Comparison of ENCODE assay signal across 2 cellular contexts in the genomic region with DNA sequence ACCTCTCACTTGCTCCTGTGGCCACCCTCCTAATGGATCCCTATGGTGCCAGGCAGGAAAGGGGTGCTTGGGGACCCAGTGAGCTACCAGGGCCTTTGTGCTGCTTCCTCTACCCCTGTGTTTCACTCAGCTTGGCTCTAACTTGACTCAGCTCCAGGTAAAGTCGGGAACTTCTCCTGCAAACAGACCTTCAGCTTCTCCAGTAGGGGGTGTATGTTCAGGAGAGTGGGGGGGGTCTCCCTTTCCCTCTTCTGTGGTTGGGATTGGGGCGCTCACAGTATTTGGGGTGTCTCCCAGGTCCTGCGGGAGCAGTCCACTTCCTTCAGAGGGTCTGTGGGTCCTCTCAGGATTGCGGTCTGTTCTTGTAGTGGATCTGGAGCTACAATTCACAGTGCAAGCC.
TF ChIP-seq lines count a peak whose summit lies in the region.

No MANE protein-coding gene starts in this region.

TF ChIP-seq in GM23338, 12 proteins besides CTCF, POLR2A, EP300 and RAD21 (continues in another document):
- TF ChIP-seq ZNF331 (CRISPR knock-in tag; IDR thresholded peaks at IDR 0.05; ENCODE audit: low read depth): no peak
- no peak for TF ChIP-seq JUNB (IDR thresholded peaks at IDR 0.05; ENCODE audit: unreplicated experiment)
- TF ChIP-seq, protein P1, sequence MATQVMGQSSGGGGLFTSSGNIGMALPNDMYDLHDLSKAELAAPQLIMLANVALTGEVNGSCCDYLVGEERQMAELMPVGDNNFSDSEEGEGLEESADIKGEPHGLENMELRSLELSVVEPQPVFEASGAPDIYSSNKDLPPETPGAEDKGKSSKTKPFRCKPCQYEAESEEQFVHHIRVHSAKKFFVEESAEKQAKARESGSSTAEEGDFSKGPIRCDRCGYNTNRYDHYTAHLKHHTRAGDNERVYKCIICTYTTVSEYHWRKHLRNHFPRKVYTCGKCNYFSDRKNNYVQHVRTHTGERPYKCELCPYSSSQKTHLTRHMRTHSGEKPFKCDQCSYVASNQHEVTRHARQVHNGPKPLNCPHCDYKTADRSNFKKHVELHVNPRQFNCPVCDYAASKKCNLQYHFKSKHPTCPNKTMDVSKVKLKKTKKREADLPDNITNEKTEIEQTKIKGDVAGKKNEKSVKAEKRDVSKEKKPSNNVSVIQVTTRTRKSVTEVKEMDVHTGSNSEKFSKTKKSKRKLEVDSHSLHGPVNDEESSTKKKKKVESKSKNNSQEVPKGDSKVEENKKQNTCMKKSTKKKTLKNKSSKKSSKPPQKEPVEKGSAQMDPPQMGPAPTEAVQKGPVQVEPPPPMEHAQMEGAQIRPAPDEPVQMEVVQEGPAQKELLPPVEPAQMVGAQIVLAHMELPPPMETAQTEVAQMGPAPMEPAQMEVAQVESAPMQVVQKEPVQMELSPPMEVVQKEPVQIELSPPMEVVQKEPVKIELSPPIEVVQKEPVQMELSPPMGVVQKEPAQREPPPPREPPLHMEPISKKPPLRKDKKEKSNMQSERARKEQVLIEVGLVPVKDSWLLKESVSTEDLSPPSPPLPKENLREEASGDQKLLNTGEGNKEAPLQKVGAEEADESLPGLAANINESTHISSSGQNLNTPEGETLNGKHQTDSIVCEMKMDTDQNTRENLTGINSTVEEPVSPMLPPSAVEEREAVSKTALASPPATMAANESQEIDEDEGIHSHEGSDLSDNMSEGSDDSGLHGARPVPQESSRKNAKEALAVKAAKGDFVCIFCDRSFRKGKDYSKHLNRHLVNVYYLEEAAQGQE (IDR thresholded peaks at IDR 0.05; ENCODE audit: unreplicated experiment): no peak
- no peak for TF ChIP-seq STAT1 (IDR thresholded peaks at IDR 0.05; ENCODE audit: unreplicated experiment)
- TF ChIP-seq ZNF114 (CRISPR knock-in tag; IDR thresholded peaks at IDR 0.05): no peak
- no peak for TF ChIP-seq NANOG (IDR thresholded peaks at IDR 0.05; ENCODE audit: borderline replicate concordance)
- TF ChIP-seq, protein P2, sequence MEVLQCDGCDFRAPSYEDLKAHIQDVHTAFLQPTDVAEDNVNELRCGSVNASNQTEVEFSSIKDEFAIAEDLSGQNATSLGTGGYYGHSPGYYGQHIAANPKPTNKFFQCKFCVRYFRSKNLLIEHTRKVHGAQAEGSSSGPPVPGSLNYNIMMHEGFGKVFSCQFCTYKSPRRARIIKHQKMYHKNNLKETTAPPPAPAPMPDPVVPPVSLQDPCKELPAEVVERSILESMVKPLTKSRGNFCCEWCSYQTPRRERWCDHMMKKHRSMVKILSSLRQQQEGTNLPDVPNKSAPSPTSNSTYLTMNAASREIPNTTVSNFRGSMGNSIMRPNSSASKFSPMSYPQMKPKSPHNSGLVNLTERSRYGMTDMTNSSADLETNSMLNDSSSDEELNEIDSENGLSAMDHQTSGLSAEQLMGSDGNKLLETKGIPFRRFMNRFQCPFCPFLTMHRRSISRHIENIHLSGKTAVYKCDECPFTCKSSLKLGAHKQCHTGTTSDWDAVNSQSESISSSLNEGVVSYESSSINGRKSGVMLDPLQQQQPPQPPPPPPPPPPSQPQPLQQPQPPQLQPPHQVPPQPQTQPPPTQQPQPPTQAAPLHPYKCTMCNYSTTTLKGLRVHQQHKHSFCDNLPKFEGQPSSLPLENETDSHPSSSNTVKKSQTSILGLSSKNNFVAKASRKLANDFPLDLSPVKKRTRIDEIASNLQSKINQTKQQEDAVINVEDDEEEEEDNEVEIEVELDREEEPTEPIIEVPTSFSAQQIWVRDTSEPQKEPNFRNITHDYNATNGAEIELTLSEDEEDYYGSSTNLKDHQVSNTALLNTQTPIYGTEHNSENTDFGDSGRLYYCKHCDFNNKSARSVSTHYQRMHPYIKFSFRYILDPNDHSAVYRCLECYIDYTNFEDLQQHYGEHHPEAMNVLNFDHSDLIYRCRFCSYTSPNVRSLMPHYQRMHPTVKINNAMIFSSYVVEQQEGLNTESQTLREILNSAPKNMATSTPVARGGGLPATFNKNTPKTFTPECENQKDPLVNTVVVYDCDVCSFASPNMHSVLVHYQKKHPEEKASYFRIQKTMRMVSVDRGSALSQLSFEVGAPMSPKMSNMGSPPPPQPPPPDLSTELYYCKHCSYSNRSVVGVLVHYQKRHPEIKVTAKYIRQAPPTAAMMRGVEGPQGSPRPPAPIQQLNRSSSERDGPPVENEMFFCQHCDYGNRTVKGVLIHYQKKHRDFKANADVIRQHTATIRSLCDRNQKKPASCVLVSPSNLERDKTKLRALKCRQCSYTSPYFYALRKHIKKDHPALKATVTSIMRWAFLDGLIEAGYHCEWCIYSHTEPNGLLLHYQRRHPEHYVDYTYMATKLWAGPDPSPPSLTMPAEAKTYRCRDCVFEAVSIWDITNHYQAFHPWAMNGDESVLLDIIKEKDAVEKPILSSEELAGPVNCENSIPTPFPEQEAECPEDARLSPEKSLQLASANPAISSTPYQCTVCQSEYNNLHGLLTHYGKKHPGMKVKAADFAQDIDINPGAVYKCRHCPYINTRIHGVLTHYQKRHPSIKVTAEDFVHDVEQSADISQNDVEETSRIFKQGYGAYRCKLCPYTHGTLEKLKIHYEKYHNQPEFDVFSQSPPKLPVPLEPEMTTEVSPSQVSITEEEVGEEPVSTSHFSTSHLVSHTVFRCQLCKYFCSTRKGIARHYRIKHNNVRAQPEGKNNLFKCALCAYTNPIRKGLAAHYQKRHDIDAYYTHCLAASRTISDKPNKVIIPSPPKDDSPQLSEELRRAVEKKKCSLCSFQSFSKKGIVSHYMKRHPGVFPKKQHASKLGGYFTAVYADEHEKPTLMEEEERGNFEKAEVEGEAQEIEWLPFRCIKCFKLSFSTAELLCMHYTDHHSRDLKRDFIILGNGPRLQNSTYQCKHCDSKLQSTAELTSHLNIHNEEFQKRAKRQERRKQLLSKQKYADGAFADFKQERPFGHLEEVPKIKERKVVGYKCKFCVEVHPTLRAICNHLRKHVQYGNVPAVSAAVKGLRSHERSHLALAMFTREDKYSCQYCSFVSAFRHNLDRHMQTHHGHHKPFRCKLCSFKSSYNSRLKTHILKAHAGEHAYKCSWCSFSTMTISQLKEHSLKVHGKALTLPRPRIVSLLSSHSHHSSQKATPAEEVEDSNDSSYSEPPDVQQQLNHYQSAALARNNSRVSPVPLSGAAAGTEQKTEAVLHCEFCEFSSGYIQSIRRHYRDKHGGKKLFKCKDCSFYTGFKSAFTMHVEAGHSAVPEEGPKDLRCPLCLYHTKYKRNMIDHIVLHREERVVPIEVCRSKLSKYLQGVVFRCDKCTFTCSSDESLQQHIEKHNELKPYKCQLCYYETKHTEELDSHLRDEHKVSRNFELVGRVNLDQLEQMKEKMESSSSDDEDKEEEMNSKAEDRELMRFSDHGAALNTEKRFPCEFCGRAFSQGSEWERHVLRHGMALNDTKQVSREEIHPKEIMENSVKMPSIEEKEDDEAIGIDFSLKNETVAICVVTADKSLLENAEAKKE (CRISPR knock-in tag; IDR thresholded peaks at IDR 0.05): no peak
- TF ChIP-seq EZH2 (IDR thresholded peaks at IDR 0.05; ENCODE audit: low read depth, unreplicated experiment): no peak
- TF ChIP-seq CREB1 (CRISPR knock-in tag; IDR thresholded peaks at IDR 0.05; ENCODE audit: low read depth): no peak
- TF ChIP-seq POLR2AphosphoS5 (IDR thresholded peaks at IDR 0.05; ENCODE audit: low read depth): no peak
- TF ChIP-seq EZH2phosphoT487 (IDR thresholded peaks at IDR 0.05; ENCODE audit: unreplicated experiment): no peak

TF ChIP-seq in K562, 482 proteins besides CTCF, POLR2A, EP300 and RAD21:
- TF ChIP-seq, protein P3, sequence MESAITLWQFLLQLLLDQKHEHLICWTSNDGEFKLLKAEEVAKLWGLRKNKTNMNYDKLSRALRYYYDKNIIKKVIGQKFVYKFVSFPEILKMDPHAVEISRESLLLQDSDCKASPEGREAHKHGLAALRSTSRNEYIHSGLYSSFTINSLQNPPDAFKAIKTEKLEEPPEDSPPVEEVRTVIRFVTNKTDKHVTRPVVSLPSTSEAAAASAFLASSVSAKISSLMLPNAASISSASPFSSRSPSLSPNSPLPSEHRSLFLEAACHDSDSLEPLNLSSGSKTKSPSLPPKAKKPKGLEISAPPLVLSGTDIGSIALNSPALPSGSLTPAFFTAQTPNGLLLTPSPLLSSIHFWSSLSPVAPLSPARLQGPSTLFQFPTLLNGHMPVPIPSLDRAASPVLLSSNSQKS (CRISPR knock-in tag; IDR thresholded peaks at IDR 0.05): no peak
- TF ChIP-seq, protein P4, sequence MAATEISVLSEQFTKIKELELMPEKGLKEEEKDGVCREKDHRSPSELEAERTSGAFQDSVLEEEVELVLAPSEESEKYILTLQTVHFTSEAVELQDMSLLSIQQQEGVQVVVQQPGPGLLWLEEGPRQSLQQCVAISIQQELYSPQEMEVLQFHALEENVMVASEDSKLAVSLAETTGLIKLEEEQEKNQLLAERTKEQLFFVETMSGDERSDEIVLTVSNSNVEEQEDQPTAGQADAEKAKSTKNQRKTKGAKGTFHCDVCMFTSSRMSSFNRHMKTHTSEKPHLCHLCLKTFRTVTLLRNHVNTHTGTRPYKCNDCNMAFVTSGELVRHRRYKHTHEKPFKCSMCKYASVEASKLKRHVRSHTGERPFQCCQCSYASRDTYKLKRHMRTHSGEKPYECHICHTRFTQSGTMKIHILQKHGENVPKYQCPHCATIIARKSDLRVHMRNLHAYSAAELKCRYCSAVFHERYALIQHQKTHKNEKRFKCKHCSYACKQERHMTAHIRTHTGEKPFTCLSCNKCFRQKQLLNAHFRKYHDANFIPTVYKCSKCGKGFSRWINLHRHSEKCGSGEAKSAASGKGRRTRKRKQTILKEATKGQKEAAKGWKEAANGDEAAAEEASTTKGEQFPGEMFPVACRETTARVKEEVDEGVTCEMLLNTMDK (IDR thresholded peaks at IDR 0.05; ENCODE audit: borderline replicate concordance, insufficient read depth, low read depth, low read length, poor library complexity, severe bottlenecking): peak; percentile 62
- TF ChIP-seq, protein P5, sequence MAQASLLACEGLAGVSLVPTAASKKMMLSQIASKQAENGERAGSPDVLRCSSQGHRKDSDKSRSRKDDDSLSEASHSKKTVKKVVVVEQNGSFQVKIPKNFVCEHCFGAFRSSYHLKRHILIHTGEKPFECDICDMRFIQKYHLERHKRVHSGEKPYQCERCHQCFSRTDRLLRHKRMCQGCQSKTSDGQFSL (CRISPR knock-in tag; IDR thresholded peaks at IDR 0.05): peak; percentile 70; the same call in 1 of the 2 replicates
- TF ChIP-seq, protein P5 (tag; IDR thresholded peaks at IDR 0.05): peak in 1 of 2 experiments; percentile 66; a peak in 2 of 4 replicates
